Comparison of ENCODE assay signal across 1 cellular context in the genomic region with DNA sequence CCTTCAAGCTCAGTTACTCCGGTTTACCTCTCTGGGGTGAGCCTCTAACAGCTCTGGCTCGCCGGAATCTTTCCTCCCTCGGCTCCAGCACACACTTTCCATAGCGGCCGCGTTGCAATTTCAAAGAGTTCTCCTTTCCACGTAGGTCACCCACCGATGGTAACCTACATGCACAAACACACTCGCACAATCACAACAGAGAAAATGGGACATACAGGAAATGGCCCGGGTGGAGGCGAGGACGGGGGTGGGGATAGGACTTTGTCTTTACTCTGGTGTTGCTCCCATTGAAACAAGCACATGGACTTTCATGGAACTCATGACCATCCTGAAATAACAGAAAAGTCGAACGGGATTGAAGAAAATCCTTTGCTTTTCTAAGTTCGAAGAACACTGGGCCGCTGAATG.
A peak's percentile ranks its signal among the peaks of the same experiment; 100 is the strongest.
TF ChIP-seq lines count a peak whose summit lies in the region.

No MANE protein-coding gene starts in this region.

TF ChIP-seq in HepG2, 621 proteins besides CTCF, POLR2A, EP300 and RAD21 (continued from another document and continues in another):
- TF ChIP-seq, protein P1, sequence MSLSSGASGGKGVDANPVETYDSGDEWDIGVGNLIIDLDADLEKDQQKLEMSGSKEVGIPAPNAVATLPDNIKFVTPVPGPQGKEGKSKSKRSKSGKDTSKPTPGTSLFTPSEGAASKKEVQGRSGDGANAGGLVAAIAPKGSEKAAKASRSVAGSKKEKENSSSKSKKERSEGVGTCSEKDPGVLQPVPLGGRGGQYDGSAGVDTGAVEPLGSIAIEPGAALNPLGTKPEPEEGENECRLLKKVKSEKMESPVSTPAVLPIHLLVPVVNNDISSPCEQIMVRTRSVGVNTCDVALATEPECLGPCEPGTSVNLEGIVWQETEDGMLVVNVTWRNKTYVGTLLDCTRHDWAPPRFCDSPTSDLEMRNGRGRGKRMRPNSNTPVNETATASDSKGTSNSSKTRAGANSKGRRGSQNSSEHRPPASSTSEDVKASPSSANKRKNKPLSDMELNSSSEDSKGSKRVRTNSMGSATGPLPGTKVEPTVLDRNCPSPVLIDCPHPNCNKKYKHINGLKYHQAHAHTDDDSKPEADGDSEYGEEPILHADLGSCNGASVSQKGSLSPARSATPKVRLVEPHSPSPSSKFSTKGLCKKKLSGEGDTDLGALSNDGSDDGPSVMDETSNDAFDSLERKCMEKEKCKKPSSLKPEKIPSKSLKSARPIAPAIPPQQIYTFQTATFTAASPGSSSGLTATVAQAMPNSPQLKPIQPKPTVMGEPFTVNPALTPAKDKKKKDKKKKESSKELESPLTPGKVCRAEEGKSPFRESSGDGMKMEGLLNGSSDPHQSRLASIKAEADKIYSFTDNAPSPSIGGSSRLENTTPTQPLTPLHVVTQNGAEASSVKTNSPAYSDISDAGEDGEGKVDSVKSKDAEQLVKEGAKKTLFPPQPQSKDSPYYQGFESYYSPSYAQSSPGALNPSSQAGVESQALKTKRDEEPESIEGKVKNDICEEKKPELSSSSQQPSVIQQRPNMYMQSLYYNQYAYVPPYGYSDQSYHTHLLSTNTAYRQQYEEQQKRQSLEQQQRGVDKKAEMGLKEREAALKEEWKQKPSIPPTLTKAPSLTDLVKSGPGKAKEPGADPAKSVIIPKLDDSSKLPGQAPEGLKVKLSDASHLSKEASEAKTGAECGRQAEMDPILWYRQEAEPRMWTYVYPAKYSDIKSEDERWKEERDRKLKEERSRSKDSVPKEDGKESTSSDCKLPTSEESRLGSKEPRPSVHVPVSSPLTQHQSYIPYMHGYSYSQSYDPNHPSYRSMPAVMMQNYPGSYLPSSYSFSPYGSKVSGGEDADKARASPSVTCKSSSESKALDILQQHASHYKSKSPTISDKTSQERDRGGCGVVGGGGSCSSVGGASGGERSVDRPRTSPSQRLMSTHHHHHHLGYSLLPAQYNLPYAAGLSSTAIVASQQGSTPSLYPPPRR (CRISPR knock-in tag; IDR thresholded peaks at IDR 0.05; ENCODE audit: borderline replicate concordance) = 0 out of 2 replicates have a peak, but pooled peaks have one; percentile 17
- TF ChIP-seq KAT7 (CRISPR knock-in tag; IDR thresholded peaks at IDR 0.05; ENCODE audit: borderline replicate concordance) (peak; percentile 37; the same call in 1 of the 2 replicates), ATRX (CRISPR knock-in tag; IDR thresholded peaks at IDR 0.05; ENCODE audit: borderline replicate concordance) (no peak), ZNF263 (CRISPR knock-in tag; IDR thresholded peaks at IDR 0.05) (no peak), ZNF780A (CRISPR knock-in tag; IDR thresholded peaks at IDR 0.05) (no peak), NBN (conservative IDR thresholded peaks at IDR 0.05) (no peak), ZNF629 (CRISPR knock-in tag; conservative IDR thresholded peaks at IDR 0.05) (peak; percentile 30; the same call in 1 of the 2 replicates), REL (CRISPR knock-in tag; conservative IDR thresholded peaks at IDR 0.05) (no peak), ZBTB7A (CRISPR knock-in tag; IDR thresholded peaks at IDR 0.05) (no peak), JUNB (CRISPR knock-in tag; IDR thresholded peaks at IDR 0.05; ENCODE audit: borderline replicate concordance) (no peak), GATA4 (IDR thresholded peaks at IDR 0.05; ENCODE audit: borderline replicate concordance, low read depth) (no peak), ZNF543 (CRISPR knock-in tag; IDR thresholded peaks at IDR 0.05) (no peak), DMAP1 (CRISPR knock-in tag; IDR thresholded peaks at IDR 0.05) (peak; percentile 78), CCDC6 (CRISPR knock-in tag; IDR thresholded peaks at IDR 0.05) (no peak), ELF1 (CRISPR knock-in tag; IDR thresholded peaks at IDR 0.05) (peak; percentile 32; the same call in 1 of the 2 replicates), ZNF317 (CRISPR knock-in tag; IDR thresholded peaks at IDR 0.05) (no peak), ZNF260 (CRISPR knock-in tag; IDR thresholded peaks at IDR 0.05; ENCODE audit: borderline replicate concordance, low read depth) (no peak), HMG20A (CRISPR knock-in tag; IDR thresholded peaks at IDR 0.05; ENCODE audit: borderline replicate concordance) (0 out of 2 replicates have a peak, but pooled peaks have one; percentile 22)
- TF ChIP-seq, protein P2, sequence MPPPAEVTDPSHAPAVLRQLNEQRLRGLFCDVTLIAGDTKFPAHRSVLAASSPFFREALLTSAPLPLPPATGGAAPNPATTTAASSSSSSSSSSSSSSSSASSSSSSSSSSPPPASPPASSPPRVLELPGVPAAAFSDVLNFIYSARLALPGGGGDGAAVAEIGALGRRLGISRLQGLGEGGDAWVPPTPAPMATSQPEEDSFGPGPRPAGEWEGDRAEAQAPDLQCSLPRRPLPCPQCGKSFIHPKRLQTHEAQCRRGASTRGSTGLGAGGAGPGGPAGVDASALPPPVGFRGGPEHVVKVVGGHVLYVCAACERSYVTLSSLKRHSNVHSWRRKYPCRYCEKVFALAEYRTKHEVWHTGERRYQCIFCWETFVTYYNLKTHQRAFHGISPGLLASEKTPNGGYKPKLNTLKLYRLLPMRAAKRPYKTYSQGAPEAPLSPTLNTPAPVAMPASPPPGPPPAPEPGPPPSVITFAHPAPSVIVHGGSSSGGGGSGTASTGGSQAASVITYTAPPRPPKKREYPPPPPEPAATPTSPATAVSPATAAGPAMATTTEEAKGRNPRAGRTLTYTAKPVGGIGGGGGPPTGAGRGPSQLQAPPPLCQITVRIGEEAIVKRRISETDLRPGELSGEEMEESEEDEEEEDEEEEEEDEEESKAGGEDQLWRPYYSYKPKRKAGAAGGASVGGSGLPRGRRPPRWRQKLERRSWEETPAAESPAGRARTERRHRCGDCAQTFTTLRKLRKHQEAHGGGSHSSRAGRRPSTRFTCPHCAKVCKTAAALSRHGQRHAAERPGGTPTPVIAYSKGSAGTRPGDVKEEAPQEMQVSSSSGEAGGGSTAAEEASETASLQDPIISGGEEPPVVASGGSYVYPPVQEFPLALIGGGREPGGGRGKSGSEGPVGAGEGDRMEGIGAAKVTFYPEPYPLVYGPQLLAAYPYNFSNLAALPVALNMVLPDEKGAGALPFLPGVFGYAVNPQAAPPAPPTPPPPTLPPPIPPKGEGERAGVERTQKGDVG (CRISPR knock-in tag; IDR thresholded peaks at IDR 0.05; ENCODE audit: borderline replicate concordance) = no peak
- TF ChIP-seq, protein P3, sequence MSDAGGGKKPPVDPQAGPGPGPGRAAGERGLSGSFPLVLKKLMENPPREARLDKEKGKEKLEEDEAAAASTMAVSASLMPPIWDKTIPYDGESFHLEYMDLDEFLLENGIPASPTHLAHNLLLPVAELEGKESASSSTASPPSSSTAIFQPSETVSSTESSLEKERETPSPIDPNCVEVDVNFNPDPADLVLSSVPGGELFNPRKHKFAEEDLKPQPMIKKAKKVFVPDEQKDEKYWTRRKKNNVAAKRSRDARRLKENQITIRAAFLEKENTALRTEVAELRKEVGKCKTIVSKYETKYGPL (CRISPR knock-in tag; IDR thresholded peaks at IDR 0.05) = no peak
- TF ChIP-seq, protein P4, sequence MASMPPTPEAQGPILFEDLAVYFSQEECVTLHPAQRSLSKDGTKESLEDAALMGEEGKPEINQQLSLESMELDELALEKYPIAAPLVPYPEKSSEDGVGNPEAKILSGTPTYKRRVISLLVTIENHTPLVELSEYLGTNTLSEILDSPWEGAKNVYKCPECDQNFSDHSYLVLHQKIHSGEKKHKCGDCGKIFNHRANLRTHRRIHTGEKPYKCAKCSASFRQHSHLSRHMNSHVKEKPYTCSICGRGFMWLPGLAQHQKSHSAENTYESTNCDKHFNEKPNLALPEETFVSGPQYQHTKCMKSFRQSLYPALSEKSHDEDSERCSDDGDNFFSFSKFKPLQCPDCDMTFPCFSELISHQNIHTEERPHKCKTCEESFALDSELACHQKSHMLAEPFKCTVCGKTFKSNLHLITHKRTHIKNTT (CRISPR knock-in tag; IDR thresholded peaks at IDR 0.05) = no peak
- TF ChIP-seq, protein P5, sequence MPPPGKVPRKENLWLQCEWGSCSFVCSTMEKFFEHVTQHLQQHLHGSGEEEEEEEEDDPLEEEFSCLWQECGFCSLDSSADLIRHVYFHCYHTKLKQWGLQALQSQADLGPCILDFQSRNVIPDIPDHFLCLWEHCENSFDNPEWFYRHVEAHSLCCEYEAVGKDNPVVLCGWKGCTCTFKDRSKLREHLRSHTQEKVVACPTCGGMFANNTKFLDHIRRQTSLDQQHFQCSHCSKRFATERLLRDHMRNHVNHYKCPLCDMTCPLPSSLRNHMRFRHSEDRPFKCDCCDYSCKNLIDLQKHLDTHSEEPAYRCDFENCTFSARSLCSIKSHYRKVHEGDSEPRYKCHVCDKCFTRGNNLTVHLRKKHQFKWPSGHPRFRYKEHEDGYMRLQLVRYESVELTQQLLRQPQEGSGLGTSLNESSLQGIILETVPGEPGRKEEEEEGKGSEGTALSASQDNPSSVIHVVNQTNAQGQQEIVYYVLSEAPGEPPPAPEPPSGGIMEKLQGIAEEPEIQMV (CRISPR knock-in tag; IDR thresholded peaks at IDR 0.05; ENCODE audit: low read depth) = no peak
- TF ChIP-seq, protein P6, sequence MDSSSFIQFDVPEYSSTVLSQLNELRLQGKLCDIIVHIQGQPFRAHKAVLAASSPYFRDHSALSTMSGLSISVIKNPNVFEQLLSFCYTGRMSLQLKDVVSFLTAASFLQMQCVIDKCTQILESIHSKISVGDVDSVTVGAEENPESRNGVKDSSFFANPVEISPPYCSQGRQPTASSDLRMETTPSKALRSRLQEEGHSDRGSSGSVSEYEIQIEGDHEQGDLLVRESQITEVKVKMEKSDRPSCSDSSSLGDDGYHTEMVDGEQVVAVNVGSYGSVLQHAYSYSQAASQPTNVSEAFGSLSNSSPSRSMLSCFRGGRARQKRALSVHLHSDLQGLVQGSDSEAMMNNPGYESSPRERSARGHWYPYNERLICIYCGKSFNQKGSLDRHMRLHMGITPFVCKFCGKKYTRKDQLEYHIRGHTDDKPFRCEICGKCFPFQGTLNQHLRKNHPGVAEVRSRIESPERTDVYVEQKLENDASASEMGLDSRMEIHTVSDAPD (CRISPR knock-in tag; IDR thresholded peaks at IDR 0.05) = no peak
- TF ChIP-seq, protein P7, sequence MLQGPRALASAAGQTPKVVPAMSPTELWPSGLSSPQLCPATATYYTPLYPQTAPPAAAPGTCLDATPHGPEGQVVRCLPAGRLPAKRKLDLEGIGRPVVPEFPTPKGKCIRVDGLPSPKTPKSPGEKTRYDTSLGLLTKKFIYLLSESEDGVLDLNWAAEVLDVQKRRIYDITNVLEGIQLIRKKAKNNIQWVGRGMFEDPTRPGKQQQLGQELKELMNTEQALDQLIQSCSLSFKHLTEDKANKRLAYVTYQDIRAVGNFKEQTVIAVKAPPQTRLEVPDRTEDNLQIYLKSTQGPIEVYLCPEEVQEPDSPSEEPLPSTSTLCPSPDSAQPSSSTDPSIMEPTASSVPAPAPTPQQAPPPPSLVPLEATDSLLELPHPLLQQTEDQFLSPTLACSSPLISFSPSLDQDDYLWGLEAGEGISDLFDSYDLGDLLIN (CRISPR knock-in tag; IDR thresholded peaks at IDR 0.05; ENCODE audit: borderline replicate concordance) = no peak
- TF ChIP-seq, protein P8, sequence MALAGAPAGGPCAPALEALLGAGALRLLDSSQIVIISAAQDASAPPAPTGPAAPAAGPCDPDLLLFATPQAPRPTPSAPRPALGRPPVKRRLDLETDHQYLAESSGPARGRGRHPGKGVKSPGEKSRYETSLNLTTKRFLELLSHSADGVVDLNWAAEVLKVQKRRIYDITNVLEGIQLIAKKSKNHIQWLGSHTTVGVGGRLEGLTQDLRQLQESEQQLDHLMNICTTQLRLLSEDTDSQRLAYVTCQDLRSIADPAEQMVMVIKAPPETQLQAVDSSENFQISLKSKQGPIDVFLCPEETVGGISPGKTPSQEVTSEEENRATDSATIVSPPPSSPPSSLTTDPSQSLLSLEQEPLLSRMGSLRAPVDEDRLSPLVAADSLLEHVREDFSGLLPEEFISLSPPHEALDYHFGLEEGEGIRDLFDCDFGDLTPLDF (CRISPR knock-in tag; IDR thresholded peaks at IDR 0.05) = no peak
- TF ChIP-seq, protein P9, sequence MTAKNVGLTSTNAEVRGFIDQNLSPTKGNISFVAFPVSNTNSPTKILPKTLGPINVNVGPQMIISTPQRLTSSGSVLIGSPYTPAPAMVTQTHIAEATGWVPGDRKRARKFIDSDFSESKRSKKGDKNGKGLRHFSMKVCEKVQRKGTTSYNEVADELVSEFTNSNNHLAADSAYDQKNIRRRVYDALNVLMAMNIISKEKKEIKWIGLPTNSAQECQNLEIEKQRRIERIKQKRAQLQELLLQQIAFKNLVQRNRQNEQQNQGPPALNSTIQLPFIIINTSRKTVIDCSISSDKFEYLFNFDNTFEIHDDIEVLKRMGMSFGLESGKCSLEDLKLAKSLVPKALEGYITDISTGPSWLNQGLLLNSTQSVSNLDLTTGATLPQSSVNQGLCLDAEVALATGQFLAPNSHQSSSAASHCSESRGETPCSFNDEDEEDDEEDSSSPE (CRISPR knock-in tag; IDR thresholded peaks at IDR 0.05) = no peak
- TF ChIP-seq, protein P10, sequence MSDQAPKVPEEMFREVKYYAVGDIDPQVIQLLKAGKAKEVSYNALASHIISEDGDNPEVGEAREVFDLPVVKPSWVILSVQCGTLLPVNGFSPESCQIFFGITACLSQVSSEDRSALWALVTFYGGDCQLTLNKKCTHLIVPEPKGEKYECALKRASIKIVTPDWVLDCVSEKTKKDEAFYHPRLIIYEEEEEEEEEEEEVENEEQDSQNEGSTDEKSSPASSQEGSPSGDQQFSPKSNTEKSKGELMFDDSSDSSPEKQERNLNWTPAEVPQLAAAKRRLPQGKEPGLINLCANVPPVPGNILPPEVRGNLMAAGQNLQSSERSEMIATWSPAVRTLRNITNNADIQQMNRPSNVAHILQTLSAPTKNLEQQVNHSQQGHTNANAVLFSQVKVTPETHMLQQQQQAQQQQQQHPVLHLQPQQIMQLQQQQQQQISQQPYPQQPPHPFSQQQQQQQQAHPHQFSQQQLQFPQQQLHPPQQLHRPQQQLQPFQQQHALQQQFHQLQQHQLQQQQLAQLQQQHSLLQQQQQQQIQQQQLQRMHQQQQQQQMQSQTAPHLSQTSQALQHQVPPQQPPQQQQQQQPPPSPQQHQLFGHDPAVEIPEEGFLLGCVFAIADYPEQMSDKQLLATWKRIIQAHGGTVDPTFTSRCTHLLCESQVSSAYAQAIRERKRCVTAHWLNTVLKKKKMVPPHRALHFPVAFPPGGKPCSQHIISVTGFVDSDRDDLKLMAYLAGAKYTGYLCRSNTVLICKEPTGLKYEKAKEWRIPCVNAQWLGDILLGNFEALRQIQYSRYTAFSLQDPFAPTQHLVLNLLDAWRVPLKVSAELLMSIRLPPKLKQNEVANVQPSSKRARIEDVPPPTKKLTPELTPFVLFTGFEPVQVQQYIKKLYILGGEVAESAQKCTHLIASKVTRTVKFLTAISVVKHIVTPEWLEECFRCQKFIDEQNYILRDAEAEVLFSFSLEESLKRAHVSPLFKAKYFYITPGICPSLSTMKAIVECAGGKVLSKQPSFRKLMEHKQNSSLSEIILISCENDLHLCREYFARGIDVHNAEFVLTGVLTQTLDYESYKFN (CRISPR knock-in tag; conservative IDR thresholded peaks at IDR 0.05) = no peak; the same call in 1 of the 2 replicates
- TF ChIP-seq, protein P11, sequence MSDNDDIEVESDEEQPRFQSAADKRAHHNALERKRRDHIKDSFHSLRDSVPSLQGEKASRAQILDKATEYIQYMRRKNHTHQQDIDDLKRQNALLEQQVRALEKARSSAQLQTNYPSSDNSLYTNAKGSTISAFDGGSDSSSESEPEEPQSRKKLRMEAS (IDR thresholded peaks at IDR 0.05) = no peak; the same call in none of the 2 replicates
- TF ChIP-seq, protein P12, sequence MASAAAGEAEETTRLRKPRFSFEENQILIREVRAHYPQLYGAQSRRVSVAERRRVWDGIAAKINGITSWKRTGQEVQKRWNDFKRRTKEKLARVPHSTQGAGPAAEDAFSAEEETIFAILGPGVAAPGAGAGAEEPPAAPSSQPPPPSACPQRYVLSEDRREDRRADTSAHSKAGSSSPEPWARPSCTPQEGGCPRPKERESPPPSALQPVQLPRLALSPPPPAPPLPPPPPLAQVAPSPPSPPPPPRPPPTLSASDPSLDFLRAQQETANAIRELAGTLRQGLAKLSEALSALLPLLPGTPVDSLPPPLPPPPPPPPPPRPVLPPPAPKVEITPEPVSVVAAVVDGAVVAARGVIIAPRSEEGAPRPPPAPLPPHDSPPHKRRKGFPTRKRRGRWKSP (CRISPR knock-in tag; IDR thresholded peaks at IDR 0.05) = no peak
